ENCODE assay signal across 8 cellular contexts in the genomic region with DNA sequence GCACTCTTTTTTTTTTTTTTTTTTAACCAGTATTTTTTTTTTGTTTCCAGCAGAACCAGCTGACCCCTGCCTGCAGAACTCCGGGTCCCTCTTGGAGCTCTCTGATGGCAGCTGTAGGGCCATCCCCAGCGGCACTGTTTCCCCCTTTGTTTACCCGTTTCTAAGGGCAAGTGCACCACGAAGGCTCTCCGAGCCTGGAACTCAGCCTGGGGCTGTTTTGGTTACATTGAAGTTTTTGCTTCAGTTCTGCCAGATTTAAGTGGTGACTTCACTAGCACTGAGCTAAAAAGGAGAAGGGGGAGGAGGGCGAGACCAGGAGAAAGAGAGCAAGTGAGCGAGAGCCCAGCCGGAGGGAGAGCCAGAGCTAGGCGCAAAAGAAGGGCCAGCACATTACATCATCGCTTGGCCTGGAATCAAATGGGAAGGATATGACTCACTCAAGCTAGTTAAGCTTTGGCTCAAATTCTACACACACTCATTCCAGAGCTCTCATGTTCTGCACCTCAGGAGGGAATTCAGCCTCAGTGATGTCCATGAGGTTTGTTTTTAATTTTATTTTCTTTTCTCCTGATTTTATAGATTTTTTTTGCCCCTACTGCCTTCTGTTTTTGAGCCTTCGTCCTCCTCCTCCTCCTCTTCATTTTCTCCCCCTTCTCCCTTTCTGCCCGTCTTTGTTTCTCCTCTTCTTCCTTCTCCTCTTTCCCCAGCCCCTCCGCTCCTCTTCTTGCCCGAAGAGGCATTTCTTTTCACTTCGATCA.
DNase-seq lines count a peak whose midpoint lies in the region; ATAC-seq and TF ChIP-seq lines count a peak whose summit lies in the region.

No MANE protein-coding gene starts in this region.

- H3K27me3 ChIP-seq in CD8-positive, alpha-beta T cell (ENCODE audit: insufficient read depth, low read length), result no peaks in the 10 kb centered on the region
- no peaks in the 10 kb centered on the region for H3K27me3 ChIP-seq in fibroblast of lung (ENCODE audit: control insufficient read depth, insufficient read depth, low read length)
- no peaks in the 10 kb centered on the region for H3K27me3 ChIP-seq in mononuclear cell (ENCODE audit: insufficient read depth, low read length)

- H3K9ac ChIP-seq in fibroblast of lung (ENCODE audit: insufficient read depth, low read length), result peak overlapping the region; percentile 70

- H3K4me1 ChIP-seq in CD8-positive, alpha-beta T cell (ENCODE audit: insufficient read depth, low read length), result peaks cover 18% of the 10 kb centered on the region
- H3K4me1 ChIP-seq in fibroblast of lung (ENCODE audit: control insufficient read depth, extremely low read depth, insufficient read depth, low read length) (peaks cover 7% of the 10 kb centered on the region), mononuclear cell (ENCODE audit: insufficient read depth, low read length) (peaks cover 72% of the 10 kb centered on the region)

- peak overlapping the region; percentile 93 for H3K4me2 ChIP-seq in fibroblast of lung (ENCODE audit: extremely low read depth, insufficient read depth, low read length)

- ATAC-seq in CD8-positive, alpha-beta T cell, result peak; percentile 54
- ATAC-seq in GM21786 (IDR thresholded peaks at IDR 0.05; ENCODE audit: unreplicated experiment), result peak; percentile 55

- no peaks in the 10 kb centered on the region for H3K79me2 ChIP-seq in fibroblast of lung (ENCODE audit: control insufficient read depth, insufficient read depth, low read length)

- peak in 1 of 7 experiments; percentile 21 for DNase-seq in CD8-positive, alpha-beta T cell
- DNase-seq in NB4 (ENCODE audit: low read depth) (peak; percentile 85), T1000 (lab: John Stamatoyannopoulos, UW) (peak; percentile 94), fibroblast of lung (ENCODE audit: low read depth in 2 of 2) (peak; percentile 98 to 100), type B pancreatic cell (ENCODE audit: extremely low spot score, unreplicated experiment) (peak; percentile 77), T-helper 2 cell (no peak)

- no peaks in the 10 kb centered on the region for H3K36me3 Mint-ChIP-seq in CD8-positive, alpha-beta T cell
- H3K36me3 Mint-ChIP-seq in type B pancreatic cell, result peaks cover 7% of the 10 kb centered on the region

- no peak overlapping the region for H3K27ac ChIP-seq in CD8-positive, alpha-beta T cell (ENCODE audit: low read depth, low read length)
- peak overlapping the region; percentile 95 for H3K27ac ChIP-seq in fibroblast of lung (ENCODE audit: insufficient read depth, low read length)

- peaks cover 9% of the 10 kb centered on the region for H3K27me3 Mint-ChIP-seq in CD8-positive, alpha-beta T cell (ENCODE audit: low read depth)
- peaks cover 9% of the 10 kb centered on the region for H3K27me3 Mint-ChIP-seq in type B pancreatic cell

- no peaks in the 10 kb centered on the region for H3K36me3 ChIP-seq in CD8-positive, alpha-beta T cell (ENCODE audit: insufficient read depth, low read length)
- H3K36me3 ChIP-seq in fibroblast of lung (ENCODE audit: control insufficient read depth, insufficient read depth, low read length), result no peaks in the 10 kb centered on the region

- intact Hi-C loops in CD8-positive, alpha-beta T cell (cut with DNase I, micrococcal nuclease), result no loop called here

- H3K9me3 ChIP-seq in CD8-positive, alpha-beta T cell (ENCODE audit: low read length), result no peaks in the 10 kb centered on the region
- H3K9me3 ChIP-seq in fibroblast of lung (ENCODE audit: control insufficient read depth, insufficient read depth, low read depth, low read length) (no peaks in the 10 kb centered on the region), mononuclear cell (ENCODE audit: low read depth, low read length) (no peaks in the 10 kb centered on the region)

- no peaks in the 10 kb centered on the region for H3K9me3 Mint-ChIP-seq in CD8-positive, alpha-beta T cell
- H3K9me3 Mint-ChIP-seq in type B pancreatic cell, result no peaks in the 10 kb centered on the region

- no peaks in the 10 kb centered on the region for H4K20me1 ChIP-seq in fibroblast of lung (ENCODE audit: control insufficient read depth, extremely low read depth, insufficient read depth, low read length)

- no peak for TF ChIP-seq CTCF in CD8-positive, alpha-beta T cell (IDR thresholded peaks at IDR 0.05)
- TF ChIP-seq CTCF in NB4 (IDR thresholded peaks at IDR 0.05; ENCODE audit: low read depth, low read length) (no peak), fibroblast of lung (conservative IDR thresholded peaks at IDR 0.05 in 1 of 2, IDR thresholded peaks at IDR 0.05 in 1 of 2; ENCODE audit: low read depth in 1 of 2, low read length in 2 of 2) (no peak), type B pancreatic cell (conservative IDR thresholded peaks at IDR 0.05) (no peak)

- TF ChIP-seq POLR2A in NB4 (IDR thresholded peaks at IDR 0.05; ENCODE audit: extremely low read depth, insufficient read length), result no peak

- peaks cover 3% of the 10 kb centered on the region for H3K4me1 Mint-ChIP-seq in CD8-positive, alpha-beta T cell (ENCODE audit: low read depth)
- peaks cover 29% of the 10 kb centered on the region for H3K4me1 Mint-ChIP-seq in type B pancreatic cell (ENCODE audit: unreplicated experiment)

- CTCF ChIA-PET in CD8-positive, alpha-beta T cell (lab: Charles Lee), result no interaction called here

- peak overlapping the region; percentile 3 for H2AFZ ChIP-seq in fibroblast of lung (ENCODE audit: low read length)

- POLR2A ChIA-PET in CD8-positive, alpha-beta T cell (lab: Charles Lee), result interaction anchor here (0.6 to 1.3 kb wide), 3 partner anchors 14 to 161 kb away, joined by 3 read pairs; no protein-coding TSS in a partner anchor

- H3K27ac Mint-ChIP-seq in CD8-positive, alpha-beta T cell, result no peak overlapping the region
- H3K27ac Mint-ChIP-seq in type B pancreatic cell, result no peak overlapping the region

- no peak overlapping the region for H3K4me3 Mint-ChIP-seq in CD8-positive, alpha-beta T cell
- no peak overlapping the region for H3K4me3 Mint-ChIP-seq in type B pancreatic cell

- peak overlapping the region; percentile 35 for H3K4me3 ChIP-seq in CD8-positive, alpha-beta T cell (ENCODE audit: low read depth, low read length)
- H3K4me3 ChIP-seq in NB4 (ENCODE audit: low read depth, low read length) (no peak overlapping the region), fibroblast of lung (replicated peaks in 1 of 4; ENCODE audit: control extremely low read depth in 1 of 4, insufficient read depth in 1 of 4, low read depth in 3 of 4, low read length in 4 of 4) (peak overlapping the region; percentile 56 to 81 (median 68)), mononuclear cell (ENCODE audit: low read length) (peak overlapping the region; percentile 57)

Comparison
In these comparisons a context has a peak if more than half of its experiments do, and no peak if none do; other contexts are left out.
1. DNase-seq: peak in NB4 (single experiment), T1000 (single experiment), fibroblast of lung (2 of 2) and type B pancreatic cell (single experiment); none in T-helper 2 cell (0 of 5).